Comparison of ENCODE assay signal across 9 cellular contexts in the genomic region with DNA sequence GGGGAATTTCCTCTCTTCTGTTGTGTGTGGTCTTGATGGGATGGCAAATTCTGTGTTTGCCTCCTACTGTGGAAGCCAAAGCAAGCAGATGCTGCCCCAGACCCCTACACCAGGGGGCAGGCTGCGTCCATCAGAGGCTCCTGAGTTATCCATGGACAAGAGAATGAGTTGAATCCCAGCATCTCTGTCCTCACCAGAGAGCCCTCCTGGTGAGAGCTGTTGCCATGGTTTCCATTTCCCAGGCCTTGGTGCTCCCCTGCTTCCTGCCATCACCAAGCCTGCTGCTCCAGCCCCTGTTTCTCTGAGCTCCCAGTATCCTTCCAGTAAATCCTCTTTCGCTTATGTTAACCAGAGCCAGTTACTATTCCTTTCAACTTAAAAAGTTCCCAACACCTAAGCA. TPM values are rescaled to one million over a fixed set of nuclear protein-coding genes. Genes with fewer than 3 reads are reported as not detected.
DNase-seq lines count a peak whose midpoint lies in the region; ATAC-seq and TF ChIP-seq lines count a peak whose summit lies in the region.
"Had no signal": no experiment of that assay in that cellular context is flagged by ENCODE, and none has a peak within 500 bp of the region (broad histone marks: within the 10 kb centered on the region; RNA-seq: fewer than 3 reads in every experiment).

No MANE protein-coding gene starts in this region.

- no peaks in the 10 kb centered on the region for H3K4me1 Mint-ChIP-seq in activated CD4-positive, alpha-beta T cell treated with anti-CD3 and anti-CD28 coated beads, Interleukin-2, amount 10 ng/mL, durations not matched to agents 7 days and 5 days

- no peaks in the 10 kb centered on the region for H3K27me3 ChIP-seq in osteoblast (ENCODE audit: insufficient read depth, low read length)

- H3K27ac ChIP-seq in osteoblast (ENCODE audit: low read depth, low read length): no peak overlapping the region

- POLR2A ChIA-PET in activated CD4-positive, alpha-beta T cell treated with anti-CD3 and anti-CD28 coated beads, Interleukin-2, amount 10 ng/mL, durations not matched to agents 7 days and 5 days (lab: Charles Lee): no interaction called here

- H3K36me3 ChIP-seq in osteoblast (ENCODE audit: insufficient read depth, low read length): no peaks in the 10 kb centered on the region

- H3K27me3 Mint-ChIP-seq in activated CD4-positive, alpha-beta T cell treated with anti-CD3 and anti-CD28 coated beads, Interleukin-2, amount 10 ng/mL, durations not matched to agents 7 days and 5 days: peaks cover 11% of the 10 kb centered on the region

- H3K36me3 Mint-ChIP-seq in activated CD4-positive, alpha-beta T cell treated with anti-CD3 and anti-CD28 coated beads, Interleukin-2, amount 10 ng/mL, durations not matched to agents 7 days and 5 days (ENCODE audit: low read depth): no peaks in the 10 kb centered on the region
- H3K36me3 Mint-ChIP-seq: activated naive CD8-positive, alpha-beta T cell had no signal

- DNase-seq in activated CD4-positive, alpha-beta T cell treated with anti-CD3 and anti-CD28 coated beads, Interleukin-2, amount 10 ng/mL, durations not matched to agents 7 days and 5 days: peak; percentile 15
- DNase-seq in activated CD4-positive, alpha-beta T cell treated with anti-CD3 and anti-CD28 coated beads, Interleukin-2, amount 50 U/mL, for 1 hour: no peak
- DNase-seq in NCI-H1092 (lab: John Stamatoyannopoulos, UW): peak; percentile 89
- peak; percentile 87 for DNase-seq in fibroblast of pulmonary artery (ENCODE audit: low read depth)
- peak; percentile 82 for DNase-seq in osteoblast (ENCODE audit: insufficient read length, low spot score, missing footprints)
- DNase-seq in activated effector memory CD4-positive, alpha-beta T cell treated with Interleukin-2 at 50 U/mL for 16 hours: no peak

- H3K9me3 Mint-ChIP-seq in activated CD4-positive, alpha-beta T cell treated with anti-CD3 and anti-CD28 coated beads, Interleukin-2, amount 10 ng/mL, durations not matched to agents 7 days and 5 days: no peaks in the 10 kb centered on the region

- H3K4me2 ChIP-seq in osteoblast (ENCODE audit: insufficient read depth, low read length): no peak overlapping the region

- peak; percentile 91 for ATAC-seq in SK-N-SH treated with all-trans-retinoic acid at 6 μM for 48 hours
- no peak for ATAC-seq in HG02798 (IDR thresholded peaks at IDR 0.05; ENCODE audit: poor library complexity, unreplicated experiment)

- no peak overlapping the region for H3K4me3 Mint-ChIP-seq in activated CD4-positive, alpha-beta T cell treated with anti-CD3 and anti-CD28 coated beads, Interleukin-2, amount 10 ng/mL, durations not matched to agents 7 days and 5 days
- H3K4me3 Mint-ChIP-seq: activated naive CD8-positive, alpha-beta T cell had no signal

- H2AFZ ChIP-seq in osteoblast (ENCODE audit: low read length): no peak overlapping the region

- H3K79me2 ChIP-seq in osteoblast (ENCODE audit: insufficient read depth, low read length): no peaks in the 10 kb centered on the region

- H3K9me3 ChIP-seq in osteoblast (ENCODE audit: low read depth, low read length): no peaks in the 10 kb centered on the region

- CTCF ChIA-PET in activated CD4-positive, alpha-beta T cell treated with anti-CD3 and anti-CD28 coated beads, Interleukin-2, amount 10 ng/mL, durations not matched to agents 7 days and 5 days (lab: Charles Lee): interaction anchor here (0.7 to 0.9 kb wide), 2 partner anchors 12 to 71 kb away, joined by 3 read pairs; no protein-coding TSS in a partner anchor

- peak; percentile 99 for TF ChIP-seq CTCF in fibroblast of pulmonary artery (IDR thresholded peaks at IDR 0.05; ENCODE audit: low read length, missing control alignments)
- peak; percentile 98 for TF ChIP-seq CTCF in osteoblast (IDR thresholded peaks at IDR 0.05; ENCODE audit: extremely low read depth, low read depth, low read length)

- H3K4me1 ChIP-seq in osteoblast (ENCODE audit: insufficient read depth, low read length): peaks cover 16% of the 10 kb centered on the region

- H4K20me1 ChIP-seq in osteoblast (ENCODE audit: insufficient read depth, low read length): no peaks in the 10 kb centered on the region

- no peak overlapping the region for H3K27ac Mint-ChIP-seq in activated CD4-positive, alpha-beta T cell treated with anti-CD3 and anti-CD28 coated beads, Interleukin-2, amount 10 ng/mL, durations not matched to agents 7 days and 5 days
- H3K27ac Mint-ChIP-seq: activated naive CD8-positive, alpha-beta T cell had no signal

- H3K4me3 ChIP-seq in fibroblast of pulmonary artery (replicated peaks; ENCODE audit: low read depth, low read length): no peak overlapping the region
- H3K4me3 ChIP-seq in osteoblast (ENCODE audit: insufficient read depth, low read length): no peak overlapping the region

TF ChIP-seq in SK-N-SH treated with all-trans-retinoic acid at 6 μM for 48 hours, 23 proteins besides CTCF, POLR2A, EP300 and RAD21:
- no peak for TF ChIP-seq ZNF8 (CRISPR knock-in tag; IDR thresholded peaks at IDR 0.05)
- no peak for TF ChIP-seq BACH2 (CRISPR knock-in tag; IDR thresholded peaks at IDR 0.05; ENCODE audit: borderline replicate concordance)
- TF ChIP-seq ARNTL (CRISPR knock-in tag; IDR thresholded peaks at IDR 0.05; ENCODE audit: borderline replicate concordance, low read depth): no peak
- TF ChIP-seq, protein P1, sequence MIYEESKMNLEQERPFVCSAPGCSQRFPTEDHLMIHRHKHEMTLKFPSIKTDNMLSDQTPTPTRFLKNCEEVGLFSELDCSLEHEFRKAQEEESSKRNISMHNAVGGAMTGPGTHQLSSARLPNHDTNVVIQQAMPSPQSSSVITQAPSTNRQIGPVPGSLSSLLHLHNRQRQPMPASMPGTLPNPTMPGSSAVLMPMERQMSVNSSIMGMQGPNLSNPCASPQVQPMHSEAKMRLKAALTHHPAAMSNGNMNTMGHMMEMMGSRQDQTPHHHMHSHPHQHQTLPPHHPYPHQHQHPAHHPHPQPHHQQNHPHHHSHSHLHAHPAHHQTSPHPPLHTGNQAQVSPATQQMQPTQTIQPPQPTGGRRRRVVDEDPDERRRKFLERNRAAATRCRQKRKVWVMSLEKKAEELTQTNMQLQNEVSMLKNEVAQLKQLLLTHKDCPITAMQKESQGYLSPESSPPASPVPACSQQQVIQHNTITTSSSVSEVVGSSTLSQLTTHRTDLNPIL (CRISPR knock-in tag; IDR thresholded peaks at IDR 0.05; ENCODE audit: low read depth): no peak
- no peak for TF ChIP-seq ESRRG (CRISPR knock-in tag; IDR thresholded peaks at IDR 0.05)

RNA-seq across cellular contexts. Expression of gene GNG12, which starts 20.4 kb away (rescaled TPM):
- under 1 TPM in 1 of 2 experiments, not detected in 1; 0.04 TPM for total RNA-seq in activated CD4-positive, alpha-beta T cell treated with anti-CD3 and anti-CD28 coated beads, Interleukin-2, amount 10 ng/mL, durations not matched to agents 7 days and 5 days
- 204 and 219 TPM in 2 replicates for total RNA-seq in osteoblast

Comparison
In these comparisons a context has a peak if more than half of its experiments do, and no peak if none do; other contexts are left out.
1. DNase-seq: peak in activated CD4-positive, alpha-beta T cell treated with anti-CD3 and anti-CD28 coated beads, Interleukin-2, amount 10 ng/mL, durations not matched to agents 7 days and 5 days (single experiment), NCI-H1092 (single experiment), fibroblast of pulmonary artery (single experiment) and osteoblast (single experiment); none in activated CD4-positive, alpha-beta T cell treated with anti-CD3 and anti-CD28 coated beads, Interleukin-2, amount 50 U/mL, for 1 hour (single experiment) and activated effector memory CD4-positive, alpha-beta T cell treated with Interleukin-2 at 50 U/mL for 16 hours (single experiment).
2. RNA of gene GNG12, which starts 20.4 kb away (total RNA-seq): 204 to 219 TPM in osteoblast; 0.04 TPM in activated CD4-positive, alpha-beta T cell treated with anti-CD3 and anti-CD28 coated beads, Interleukin-2, amount 10 ng/mL, durations not matched to agents 7 days and 5 days; every median in the first group is over 100 times any median in the second.